Comparison of ENCODE assay signal across 18 cellular contexts in genomic region chr5:31948006-31948405, GRCh38.
DNase-seq lines count a peak whose midpoint lies in the region; ATAC-seq, FAIRE-seq and TF ChIP-seq lines count a peak whose summit lies in the region.
"Had no signal": no experiment of that assay in that cellular context is flagged by ENCODE, and none has a peak within 500 bp of the region (broad histone marks: within the 10 kb centered on the region; RNA-seq: fewer than 3 reads in every experiment).

No MANE protein-coding gene starts in this region.

- H3K9me3 ChIP-seq in Karpas-422 (ENCODE audit: low read length) (no peaks in the 10 kb centered on the region), Peyer's patch (no peaks in the 10 kb centered on the region)
- H3K9me3 ChIP-seq: neutrophil had no signal

- H2BK15ac ChIP-seq in mesendoderm (replicated peaks; ENCODE audit: low read depth): no peak overlapping the region

- H2AFZ ChIP-seq in Karpas-422 (ENCODE audit: low read length): no peak overlapping the region

- H3K9ac ChIP-seq in mesendoderm (ENCODE audit: low read length) (no peak overlapping the region), Karpas-422 (ENCODE audit: low read length) (no peak overlapping the region)
- H3K9ac ChIP-seq: KMS-11 had no signal

- H2AK5ac ChIP-seq in mesendoderm (ENCODE audit: low read length): no peak overlapping the region

- no peak for FAIRE-seq in bronchial epithelial cell (lab: Jason Lieb, UNC)

- no peaks in the 10 kb centered on the region for H3K36me3 ChIP-seq in bronchial epithelial cell (ENCODE audit: control insufficient read depth, insufficient read depth, low read length)
- no peaks in the 10 kb centered on the region for H3K36me3 ChIP-seq in mesendoderm (ENCODE audit: control insufficient read depth, insufficient read depth, low read length)
- H3K36me3 ChIP-seq in Karpas-422 (ENCODE audit: insufficient read depth, low read length): no peaks in the 10 kb centered on the region
- H3K36me3 ChIP-seq in Peyer's patch: no peaks in the 10 kb centered on the region
- H3K36me3 ChIP-seq: heart left ventricle, neutrophil had no signal

- peak overlapping the region; percentile 18 for H3K18ac ChIP-seq in mesendoderm (ENCODE audit: low read length)

- H3K79me1 ChIP-seq in mesendoderm (ENCODE audit: low read length): no peaks in the 10 kb centered on the region

- peak; percentile 13 for DNase-seq in NCI-H1105 (lab: John Stamatoyannopoulos, UW)
- DNase-seq in NCI-H2171 treated with DMSO at 0.1 percent for 48 hours (lab: John Stamatoyannopoulos, UW): peak; percentile 98
- peak; percentile 93 for DNase-seq in bronchial epithelial cell (ENCODE audit: low read depth)
- DNase-seq in mesendoderm: peak; percentile 16
- DNase-seq in Karpas-422: no peak
- no peak for DNase-seq in Peyer's patch
- DNase-seq: activated CD4-positive, alpha-beta T cell treated with anti-CD3 and anti-CD28 coated beads for 48 hours; activated gamma-delta T cell treated with Interleukin-2 at 50 U/mL for 16 hours; activated T-cell treated with anti-CD3 and anti-CD28 coated beads, Interleukin-2, amount 50 U/mL, for 24 hours; effector CD4-positive, alpha-beta T cell; heart left ventricle; NCI-H446; stimulated activated naive CD4-positive, alpha-beta T cell had no signal

- no peak overlapping the region for H2BK5ac ChIP-seq in mesendoderm (ENCODE audit: low read length)

- no peak overlapping the region for H3K56ac ChIP-seq in mesendoderm (ENCODE audit: low read length)

- H2BK120ac ChIP-seq in mesendoderm (ENCODE audit: low read depth, low read length): no peak overlapping the region

- H3K23ac ChIP-seq in mesendoderm (ENCODE audit: low read length): no peak overlapping the region

- H3K4ac ChIP-seq in mesendoderm (ENCODE audit: low read depth, low read length): no peak overlapping the region

- no peak for ATAC-seq in SK-N-SH treated with all-trans-retinoic acid at 6 μM for 48 hours
- ATAC-seq in GM21367 (IDR thresholded peaks at IDR 0.05; ENCODE audit: unreplicated experiment): no peak
- ATAC-seq: heart left ventricle, Right ventricle myocardium inferior had no signal

- H4K5ac ChIP-seq in mesendoderm (ENCODE audit: low read length): no peak overlapping the region

- no peaks in the 10 kb centered on the region for H3K27me3 ChIP-seq in bronchial epithelial cell (ENCODE audit: control insufficient read depth, insufficient read depth, low read length)
- no peaks in the 10 kb centered on the region for H3K27me3 ChIP-seq in mesendoderm (ENCODE audit: insufficient read depth, low read length, poor library complexity)
- no peaks in the 10 kb centered on the region for H3K27me3 ChIP-seq in Karpas-422 (ENCODE audit: low read length)
- no peaks in the 10 kb centered on the region for H3K27me3 ChIP-seq in Peyer's patch
- H3K27me3 ChIP-seq: heart left ventricle, neutrophil had no signal

- no peak overlapping the region for H3K4me3 ChIP-seq in bronchial epithelial cell (ENCODE audit: low read depth, low read length)
- no peak overlapping the region for H3K4me3 ChIP-seq in mesendoderm (ENCODE audit: low read length)
- no peak overlapping the region for H3K4me3 ChIP-seq in Karpas-422 (ENCODE audit: low read length)
- H3K4me3 ChIP-seq in Peyer's patch: no peak overlapping the region
- H3K4me3 ChIP-seq: heart left ventricle had no signal

- no peaks in the 10 kb centered on the region for H3K9me2 ChIP-seq in Karpas-422 (replicated peaks; ENCODE audit: insufficient read depth, low read length)

- H3K27ac ChIP-seq in mesendoderm (ENCODE audit: low read depth, low read length) (no peak overlapping the region), Karpas-422 (ENCODE audit: low read length) (no peak overlapping the region), Peyer's patch (no peak overlapping the region)
- H3K27ac ChIP-seq: KMS-11, neutrophil had no signal

- no CpG with 5 or more reads among the region's 5 CpGs for WGBS in mesendoderm (ENCODE audit: extremely low coverage, insufficient coverage, low lambda C conversion rate)

- no peaks in the 10 kb centered on the region for H3K79me2 ChIP-seq in mesendoderm (ENCODE audit: control insufficient read depth, insufficient read depth, low read length)
- no peaks in the 10 kb centered on the region for H3K79me2 ChIP-seq in Karpas-422 (ENCODE audit: low read length)

- TF ChIP-seq POLR2A in Peyer's patch (IDR thresholded peaks at IDR 0.05): no peak

- H4K8ac ChIP-seq in mesendoderm (ENCODE audit: low read depth, low read length): no peak overlapping the region

- H4K20me1 ChIP-seq in Karpas-422 (ENCODE audit: insufficient read depth, low read depth, low read length): no peaks in the 10 kb centered on the region

- H3K4me1 ChIP-seq in mesendoderm (ENCODE audit: control insufficient read depth, low read depth, low read length) (no peaks in the 10 kb centered on the region), Karpas-422 (ENCODE audit: low read length) (no peaks in the 10 kb centered on the region), Peyer's patch (no peaks in the 10 kb centered on the region)

- H3K4me2 ChIP-seq in mesendoderm (ENCODE audit: low read length) (no peak overlapping the region), Karpas-422 (ENCODE audit: low read depth, low read length, poor library complexity, severe bottlenecking) (no peak overlapping the region)
- H3K4me2 ChIP-seq: KMS-11 had no signal

- TF ChIP-seq CTCF in bronchial epithelial cell (IDR thresholded peaks at IDR 0.05; ENCODE audit: insufficient read depth, low read length, severe bottlenecking) (no peak), Peyer's patch (IDR thresholded peaks at IDR 0.05) (no peak)

TF ChIP-seq in SK-N-SH treated with all-trans-retinoic acid at 6 μM for 48 hours, 23 proteins besides CTCF, POLR2A, EP300 and RAD21 (continues in another document):
- TF ChIP-seq CSRNP3 (CRISPR knock-in tag; IDR thresholded peaks at IDR 0.05): no peak
- no peak for TF ChIP-seq TCF4 (CRISPR knock-in tag; IDR thresholded peaks at IDR 0.05; ENCODE audit: borderline replicate concordance)
- TF ChIP-seq TOX (CRISPR knock-in tag; IDR thresholded peaks at IDR 0.05; ENCODE audit: borderline replicate concordance): no peak
- TF ChIP-seq SNAI2 (CRISPR knock-in tag; IDR thresholded peaks at IDR 0.05): no peak
- TF ChIP-seq PATZ1 (CRISPR knock-in tag; IDR thresholded peaks at IDR 0.05; ENCODE audit: borderline replicate concordance): no peak
- no peak for TF ChIP-seq TSHZ2 (CRISPR knock-in tag; IDR thresholded peaks at IDR 0.05)
- TF ChIP-seq GLIS3 (CRISPR knock-in tag; IDR thresholded peaks at IDR 0.05): no peak
- TF ChIP-seq ESRRG (CRISPR knock-in tag; IDR thresholded peaks at IDR 0.05): no peak
- TF ChIP-seq ISL1 (CRISPR knock-in tag; IDR thresholded peaks at IDR 0.05): no peak
- TF ChIP-seq ARNTL (CRISPR knock-in tag; IDR thresholded peaks at IDR 0.05; ENCODE audit: borderline replicate concordance, low read depth): no peak
- no peak for TF ChIP-seq OSR1 (CRISPR knock-in tag; IDR thresholded peaks at IDR 0.05)
- no peak for TF ChIP-seq BACH2 (CRISPR knock-in tag; IDR thresholded peaks at IDR 0.05; ENCODE audit: borderline replicate concordance)

Comparison
In these comparisons a context has a peak if more than half of its experiments do, and no peak if none do; other contexts are left out.
1. DNase-seq: peak in NCI-H1105 (single experiment), NCI-H2171 treated with DMSO at 0.1 percent for 48 hours (single experiment), bronchial epithelial cell (single experiment) and mesendoderm (single experiment); none in Karpas-422 (single experiment) and Peyer's patch (0 of 3).